1 cellular context compared by ENCODE assay signal in genomic region chr21:14826630-14827029, GRCh38.
TF ChIP-seq lines count a peak whose summit lies in the region.

No MANE protein-coding gene starts in this region.

TF ChIP-seq in IMR-90, 13 proteins besides CTCF, POLR2A, EP300 and RAD21:
- no peak for TF ChIP-seq MXI1 (IDR thresholded peaks at IDR 0.05; ENCODE audit: borderline replicate concordance, low read depth, low read length)
- TF ChIP-seq CEBPB (IDR thresholded peaks at IDR 0.05; ENCODE audit: low read depth, low read length), result no peak
- no peak for TF ChIP-seq USF2 (IDR thresholded peaks at IDR 0.05; ENCODE audit: low read depth, low read length)
- no peak for TF ChIP-seq MAFK (IDR thresholded peaks at IDR 0.05; ENCODE audit: low read depth, low read length)
- no peak for TF ChIP-seq ELK1 (IDR thresholded peaks at IDR 0.05; ENCODE audit: borderline replicate concordance, low read depth, low read length)
- TF ChIP-seq NFE2L2 (IDR thresholded peaks at IDR 0.05; ENCODE audit: low read depth, low read length), result no peak
- TF ChIP-seq MAZ (IDR thresholded peaks at IDR 0.05; ENCODE audit: borderline replicate concordance, low read depth, low read length), result no peak
- no peak for TF ChIP-seq SMC3 (IDR thresholded peaks at IDR 0.05; ENCODE audit: low read depth, low read length)
- TF ChIP-seq FOS (IDR thresholded peaks at IDR 0.05; ENCODE audit: low read depth, low read length), result no peak
- no peak for TF ChIP-seq CHD1 (IDR thresholded peaks at IDR 0.05; ENCODE audit: low read depth, low read length)
- TF ChIP-seq RFX5 (IDR thresholded peaks at IDR 0.05; ENCODE audit: low read depth, low read length), result no peak
- no peak for TF ChIP-seq RCOR1 (IDR thresholded peaks at IDR 0.05; ENCODE audit: insufficient replicate concordance, low read length)
- TF ChIP-seq BHLHE40 (IDR thresholded peaks at IDR 0.05; ENCODE audit: low read depth, low read length), result no peak
